In genomic region chr1:24052119-24052695, GRCh38 we compare ENCODE assay signal across 1 cellular context.
TF ChIP-seq lines count a peak whose summit lies in the region.

No MANE protein-coding gene starts in this region.

TF ChIP-seq in IMR-90, 13 proteins besides CTCF, POLR2A, EP300 and RAD21 (continued from another document):
- TF ChIP-seq ELK1 (IDR thresholded peaks at IDR 0.05; ENCODE audit: borderline replicate concordance, low read depth, low read length) (no peak), CEBPB (IDR thresholded peaks at IDR 0.05; ENCODE audit: low read depth, low read length) (no peak), MAZ (IDR thresholded peaks at IDR 0.05; ENCODE audit: borderline replicate concordance, low read depth, low read length) (no peak), RFX5 (IDR thresholded peaks at IDR 0.05; ENCODE audit: low read depth, low read length) (no peak), BHLHE40 (IDR thresholded peaks at IDR 0.05; ENCODE audit: low read depth, low read length) (no peak)
